In the genomic region with DNA sequence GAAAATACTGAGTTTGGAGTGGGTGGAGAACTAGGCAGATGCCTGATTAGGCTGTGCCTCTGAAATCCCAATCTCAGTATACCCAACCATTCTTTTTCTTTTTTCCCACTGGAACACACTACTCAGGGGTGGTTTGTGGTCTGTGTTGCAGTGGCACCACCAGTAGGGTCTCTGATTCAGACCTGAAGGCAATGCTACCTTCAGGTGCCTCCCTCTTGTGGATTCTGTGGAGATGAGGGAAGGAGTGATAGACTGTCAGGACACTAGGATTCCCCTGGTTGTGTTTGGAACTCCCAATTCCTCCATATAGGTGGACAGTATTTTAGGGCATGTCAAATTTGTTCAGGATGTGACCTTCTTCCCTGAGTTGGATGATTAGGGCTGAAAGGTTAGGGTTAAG, we compare ENCODE assay signal across 2 cellular contexts.
TF ChIP-seq lines count a peak whose summit lies in the region.

No MANE protein-coding gene starts in this region.

TF ChIP-seq in GM23338, 12 proteins besides CTCF, POLR2A, EP300 and RAD21 (continues in another document):
- no peak for TF ChIP-seq CREB1 (CRISPR knock-in tag; IDR thresholded peaks at IDR 0.05; ENCODE audit: low read depth)
- no peak for TF ChIP-seq ZNF331 (CRISPR knock-in tag; IDR thresholded peaks at IDR 0.05; ENCODE audit: low read depth)
- TF ChIP-seq, protein P1, sequence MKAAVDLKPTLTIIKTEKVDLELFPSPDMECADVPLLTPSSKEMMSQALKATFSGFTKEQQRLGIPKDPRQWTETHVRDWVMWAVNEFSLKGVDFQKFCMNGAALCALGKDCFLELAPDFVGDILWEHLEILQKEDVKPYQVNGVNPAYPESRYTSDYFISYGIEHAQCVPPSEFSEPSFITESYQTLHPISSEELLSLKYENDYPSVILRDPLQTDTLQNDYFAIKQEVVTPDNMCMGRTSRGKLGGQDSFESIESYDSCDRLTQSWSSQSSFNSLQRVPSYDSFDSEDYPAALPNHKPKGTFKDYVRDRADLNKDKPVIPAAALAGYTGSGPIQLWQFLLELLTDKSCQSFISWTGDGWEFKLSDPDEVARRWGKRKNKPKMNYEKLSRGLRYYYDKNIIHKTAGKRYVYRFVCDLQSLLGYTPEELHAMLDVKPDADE (IDR thresholded peaks at IDR 0.05), result no peak
- TF ChIP-seq, protein P2, sequence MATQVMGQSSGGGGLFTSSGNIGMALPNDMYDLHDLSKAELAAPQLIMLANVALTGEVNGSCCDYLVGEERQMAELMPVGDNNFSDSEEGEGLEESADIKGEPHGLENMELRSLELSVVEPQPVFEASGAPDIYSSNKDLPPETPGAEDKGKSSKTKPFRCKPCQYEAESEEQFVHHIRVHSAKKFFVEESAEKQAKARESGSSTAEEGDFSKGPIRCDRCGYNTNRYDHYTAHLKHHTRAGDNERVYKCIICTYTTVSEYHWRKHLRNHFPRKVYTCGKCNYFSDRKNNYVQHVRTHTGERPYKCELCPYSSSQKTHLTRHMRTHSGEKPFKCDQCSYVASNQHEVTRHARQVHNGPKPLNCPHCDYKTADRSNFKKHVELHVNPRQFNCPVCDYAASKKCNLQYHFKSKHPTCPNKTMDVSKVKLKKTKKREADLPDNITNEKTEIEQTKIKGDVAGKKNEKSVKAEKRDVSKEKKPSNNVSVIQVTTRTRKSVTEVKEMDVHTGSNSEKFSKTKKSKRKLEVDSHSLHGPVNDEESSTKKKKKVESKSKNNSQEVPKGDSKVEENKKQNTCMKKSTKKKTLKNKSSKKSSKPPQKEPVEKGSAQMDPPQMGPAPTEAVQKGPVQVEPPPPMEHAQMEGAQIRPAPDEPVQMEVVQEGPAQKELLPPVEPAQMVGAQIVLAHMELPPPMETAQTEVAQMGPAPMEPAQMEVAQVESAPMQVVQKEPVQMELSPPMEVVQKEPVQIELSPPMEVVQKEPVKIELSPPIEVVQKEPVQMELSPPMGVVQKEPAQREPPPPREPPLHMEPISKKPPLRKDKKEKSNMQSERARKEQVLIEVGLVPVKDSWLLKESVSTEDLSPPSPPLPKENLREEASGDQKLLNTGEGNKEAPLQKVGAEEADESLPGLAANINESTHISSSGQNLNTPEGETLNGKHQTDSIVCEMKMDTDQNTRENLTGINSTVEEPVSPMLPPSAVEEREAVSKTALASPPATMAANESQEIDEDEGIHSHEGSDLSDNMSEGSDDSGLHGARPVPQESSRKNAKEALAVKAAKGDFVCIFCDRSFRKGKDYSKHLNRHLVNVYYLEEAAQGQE (IDR thresholded peaks at IDR 0.05; ENCODE audit: unreplicated experiment), result no peak
- TF ChIP-seq STAT1 (IDR thresholded peaks at IDR 0.05; ENCODE audit: unreplicated experiment), result no peak
- no peak for TF ChIP-seq POLR2AphosphoS5 (IDR thresholded peaks at IDR 0.05; ENCODE audit: low read depth)
- TF ChIP-seq ZNF114 (CRISPR knock-in tag; IDR thresholded peaks at IDR 0.05), result no peak
- TF ChIP-seq NANOG (IDR thresholded peaks at IDR 0.05; ENCODE audit: borderline replicate concordance), result no peak
- TF ChIP-seq JUNB (IDR thresholded peaks at IDR 0.05; ENCODE audit: unreplicated experiment), result no peak
- TF ChIP-seq EZH2phosphoT487 (IDR thresholded peaks at IDR 0.05; ENCODE audit: unreplicated experiment), result no peak
- no peak for TF ChIP-seq EZH2 (IDR thresholded peaks at IDR 0.05; ENCODE audit: low read depth, unreplicated experiment)

TF ChIP-seq in K562, 482 proteins besides CTCF, POLR2A, EP300 and RAD21:
- no peak for TF ChIP-seq ZNF316 (IDR thresholded peaks at IDR 0.05)
- no peak for TF ChIP-seq PHF20 (IDR thresholded peaks at IDR 0.05; ENCODE audit: partially characterized antibody)
- TF ChIP-seq FOXK1 (CRISPR knock-in tag; IDR thresholded peaks at IDR 0.05; ENCODE audit: borderline replicate concordance), result no peak
- peak; percentile 13 for TF ChIP-seq ZFP36 (IDR thresholded peaks at IDR 0.05; ENCODE audit: low read depth, low read length, partially characterized antibody)
- no peak for TF ChIP-seq ZNF324 (CRISPR knock-in tag; IDR thresholded peaks at IDR 0.05)
